Comparison of ENCODE assay signal across 1 cellular context in genomic region chr11:61912991-61913698, GRCh38.
TF ChIP-seq lines count a peak whose summit lies in the region.

No MANE protein-coding gene starts in this region.

TF ChIP-seq in HepG2, 621 proteins besides CTCF, POLR2A, EP300 and RAD21:
- TF ChIP-seq PAWR (CRISPR knock-in tag; IDR thresholded peaks at IDR 0.05; ENCODE audit: borderline replicate concordance) (no peak), ZNF280B (CRISPR knock-in tag; IDR thresholded peaks at IDR 0.05; ENCODE audit: borderline replicate concordance) (no peak), SOX5 (CRISPR knock-in tag; IDR thresholded peaks at IDR 0.05; ENCODE audit: borderline replicate concordance) (no peak), MTA3 (CRISPR knock-in tag; IDR thresholded peaks at IDR 0.05) (no peak), KLF12 (CRISPR knock-in tag; IDR thresholded peaks at IDR 0.05; ENCODE audit: borderline replicate concordance) (no peak), PBX2 (CRISPR knock-in tag; IDR thresholded peaks at IDR 0.05) (no peak), DDIT3 (CRISPR knock-in tag; IDR thresholded peaks at IDR 0.05) (no peak), SUZ12 (IDR thresholded peaks at IDR 0.05; ENCODE audit: low read depth, low read length) (no peak), SRSF4 (IDR thresholded peaks at IDR 0.05; ENCODE audit: low read depth, low read length, poor library complexity, severe bottlenecking) (no peak), ZNF839 (CRISPR knock-in tag; IDR thresholded peaks at IDR 0.05; ENCODE audit: borderline replicate concordance) (no peak), REL (CRISPR knock-in tag; conservative IDR thresholded peaks at IDR 0.05) (no peak), MXI1 (IDR thresholded peaks at IDR 0.05; ENCODE audit: borderline replicate concordance, low read depth, low read length) (no peak), ZFP82 (CRISPR knock-in tag; IDR thresholded peaks at IDR 0.05; ENCODE audit: borderline replicate concordance) (no peak), TRAFD1 (CRISPR knock-in tag; IDR thresholded peaks at IDR 0.05; ENCODE audit: borderline replicate concordance) (no peak), HNRNPL (IDR thresholded peaks at IDR 0.05; ENCODE audit: low read depth, low read length) (no peak), ZBTB34 (CRISPR knock-in tag; IDR thresholded peaks at IDR 0.05) (no peak), PAX8 (CRISPR knock-in tag; IDR thresholded peaks at IDR 0.05; ENCODE audit: borderline replicate concordance) (no peak), HDAC2 (CRISPR knock-in tag; IDR thresholded peaks at IDR 0.05) (no peak), ZBTB3 (CRISPR knock-in tag; IDR thresholded peaks at IDR 0.05; ENCODE audit: borderline replicate concordance, low read depth) (no peak), ZSCAN20 (CRISPR knock-in tag; IDR thresholded peaks at IDR 0.05; ENCODE audit: borderline replicate concordance) (no peak)
